2 cellular contexts compared by ENCODE assay signal in the genomic region with DNA sequence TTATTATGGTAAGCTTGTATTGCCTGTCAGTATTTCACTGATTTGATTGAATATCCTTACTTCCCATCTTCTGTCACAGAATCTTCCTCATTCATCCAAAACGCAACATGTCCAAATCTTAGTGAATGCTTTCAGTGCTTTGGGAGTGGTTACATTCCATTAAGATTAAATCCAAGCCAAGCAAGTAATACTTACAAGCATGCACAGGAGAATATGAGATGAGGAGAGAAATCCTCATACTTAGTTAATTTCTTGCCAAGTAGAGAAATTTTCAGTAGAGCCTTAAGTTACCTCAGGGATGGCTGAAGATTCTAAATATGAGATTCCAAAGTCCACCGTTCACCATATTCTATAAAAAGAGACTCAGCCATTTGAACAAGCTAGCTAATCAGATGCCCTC.
TF ChIP-seq lines count a peak whose summit lies in the region.

No MANE protein-coding gene starts in this region.

TF ChIP-seq in A549, 52 proteins besides CTCF, POLR2A, EP300 and RAD21:
- no peak for TF ChIP-seq RFX5 (IDR thresholded peaks at IDR 0.05)
- no peak for TF ChIP-seq KDM5A (IDR thresholded peaks at IDR 0.05)
- TF ChIP-seq KDM1A (IDR thresholded peaks at IDR 0.05; ENCODE audit: low read depth): no peak
- no peak for TF ChIP-seq CBX2 (IDR thresholded peaks at IDR 0.05; ENCODE audit: borderline replicate concordance, low read depth)
- TF ChIP-seq CBX8 (IDR thresholded peaks at IDR 0.05): no peak
- TF ChIP-seq ZC3H11A (IDR thresholded peaks at IDR 0.05): no peak
- TF ChIP-seq JUN (IDR thresholded peaks at IDR 0.05): no peak
- TF ChIP-seq REST (IDR thresholded peaks at IDR 0.05): no peak
- no peak for TF ChIP-seq BCL3 (IDR thresholded peaks at IDR 0.05)
- no peak for TF ChIP-seq PBX3 (IDR thresholded peaks at IDR 0.05)
- no peak for TF ChIP-seq TP53 (CRISPR knock-in tag; IDR thresholded peaks at IDR 0.05)
- TF ChIP-seq JUNB (IDR thresholded peaks at IDR 0.05): no peak
- TF ChIP-seq RNF2 (IDR thresholded peaks at IDR 0.05; ENCODE audit: borderline replicate concordance, low read depth): no peak
- no peak for TF ChIP-seq POLR2AphosphoS2 (conservative IDR thresholded peaks at IDR 0.05; ENCODE audit: low read length)
- TF ChIP-seq HOXB13 (CRISPR knock-in tag; IDR thresholded peaks at IDR 0.05; ENCODE audit: low read depth): no peak
- TF ChIP-seq ZNF302 (CRISPR knock-in tag; IDR thresholded peaks at IDR 0.05): no peak
- no peak for TF ChIP-seq E2F6 (IDR thresholded peaks at IDR 0.05; ENCODE audit: borderline replicate concordance, low read depth)
- no peak for TF ChIP-seq ELK1 (IDR thresholded peaks at IDR 0.05; ENCODE audit: low read depth, low read length)

TF ChIP-seq in IMR-90, 13 proteins besides CTCF, POLR2A, EP300 and RAD21:
- TF ChIP-seq NFE2L2 (IDR thresholded peaks at IDR 0.05; ENCODE audit: low read depth, low read length): no peak
- TF ChIP-seq FOS (IDR thresholded peaks at IDR 0.05; ENCODE audit: low read depth, low read length): no peak
- no peak for TF ChIP-seq ELK1 (IDR thresholded peaks at IDR 0.05; ENCODE audit: borderline replicate concordance, low read depth, low read length)
- TF ChIP-seq RCOR1 (IDR thresholded peaks at IDR 0.05; ENCODE audit: insufficient replicate concordance, low read length): no peak
- no peak for TF ChIP-seq BHLHE40 (IDR thresholded peaks at IDR 0.05; ENCODE audit: low read depth, low read length)
- no peak for TF ChIP-seq CHD1 (IDR thresholded peaks at IDR 0.05; ENCODE audit: low read depth, low read length)
- no peak for TF ChIP-seq SMC3 (IDR thresholded peaks at IDR 0.05; ENCODE audit: low read depth, low read length)
- TF ChIP-seq CEBPB (IDR thresholded peaks at IDR 0.05; ENCODE audit: low read depth, low read length): no peak
- no peak for TF ChIP-seq MAZ (IDR thresholded peaks at IDR 0.05; ENCODE audit: borderline replicate concordance, low read depth, low read length)
- TF ChIP-seq MAFK (IDR thresholded peaks at IDR 0.05; ENCODE audit: low read depth, low read length): no peak
- TF ChIP-seq MXI1 (IDR thresholded peaks at IDR 0.05; ENCODE audit: borderline replicate concordance, low read depth, low read length): no peak
- TF ChIP-seq RFX5 (IDR thresholded peaks at IDR 0.05; ENCODE audit: low read depth, low read length): no peak
- TF ChIP-seq, protein P1, sequence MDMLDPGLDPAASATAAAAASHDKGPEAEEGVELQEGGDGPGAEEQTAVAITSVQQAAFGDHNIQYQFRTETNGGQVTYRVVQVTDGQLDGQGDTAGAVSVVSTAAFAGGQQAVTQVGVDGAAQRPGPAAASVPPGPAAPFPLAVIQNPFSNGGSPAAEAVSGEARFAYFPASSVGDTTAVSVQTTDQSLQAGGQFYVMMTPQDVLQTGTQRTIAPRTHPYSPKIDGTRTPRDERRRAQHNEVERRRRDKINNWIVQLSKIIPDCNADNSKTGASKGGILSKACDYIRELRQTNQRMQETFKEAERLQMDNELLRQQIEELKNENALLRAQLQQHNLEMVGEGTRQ (IDR thresholded peaks at IDR 0.05; ENCODE audit: low read depth, low read length): no peak
